7 cellular contexts compared by ENCODE assay signal in the genomic region with DNA sequence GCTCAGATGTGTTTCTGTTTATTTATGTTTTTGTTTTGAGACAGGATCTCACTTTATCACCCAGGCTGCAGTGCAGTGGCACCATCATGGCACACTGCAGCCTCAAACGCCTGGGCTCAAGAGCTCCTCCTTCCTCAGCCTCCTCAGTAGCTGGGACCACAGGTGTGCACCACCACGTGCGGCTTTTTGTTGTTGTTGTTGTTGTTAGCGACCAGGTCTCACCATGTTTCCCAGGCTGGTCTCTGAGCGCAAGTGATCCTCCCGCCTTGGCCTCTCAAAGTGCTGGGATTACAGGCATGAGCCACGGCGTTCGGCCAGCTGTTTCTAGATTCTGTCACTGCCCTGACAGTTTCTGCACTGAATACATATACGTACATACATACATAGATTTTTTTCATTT. TPM values are rescaled to one million over a fixed set of nuclear protein-coding genes. Genes with fewer than 3 reads are reported as not detected.
DNase-seq lines count a peak whose midpoint lies in the region; ATAC-seq and TF ChIP-seq lines count a peak whose summit lies in the region.
"Not testable (repeated sequence)": the region's sequence is repeated elsewhere in the genome, so short reads cannot be mapped to it uniquely, and the experiment has no call there.

No MANE protein-coding gene starts in this region.

- not testable (repeated sequence) for H3K4me1 ChIP-seq in lower lobe of right lung

- peak overlapping the region; percentile 82 for H3K27ac Mint-ChIP-seq in activated naive CD8-positive, alpha-beta T cell treated with anti-CD3 and anti-CD28 coated beads, Interleukin-2, amount 50 U/mL, for 24 hours

- TF ChIP-seq POLR2A in NB4 (IDR thresholded peaks at IDR 0.05; ENCODE audit: extremely low read depth, insufficient read length); erythroblast (IDR thresholded peaks at IDR 0.05; ENCODE audit: low read length): not testable (repeated sequence)

- H3K9me3 ChIP-seq in lower lobe of right lung, result not testable (repeated sequence)

- H3K27ac ChIP-seq in lower lobe of right lung, result not testable (repeated sequence)

- not testable (repeated sequence) for H3K27me3 Mint-ChIP-seq in activated naive CD8-positive, alpha-beta T cell treated with anti-CD3 and anti-CD28 coated beads, Interleukin-2, amount 50 U/mL, for 24 hours

- H3K9me3 Mint-ChIP-seq in activated naive CD8-positive, alpha-beta T cell treated with anti-CD3 and anti-CD28 coated beads, Interleukin-2, amount 50 U/mL, for 24 hours, result not testable (repeated sequence)

- peak overlapping the region; percentile 84 for H3K4me3 Mint-ChIP-seq in activated naive CD8-positive, alpha-beta T cell treated with anti-CD3 and anti-CD28 coated beads, Interleukin-2, amount 50 U/mL, for 24 hours

- not testable (repeated sequence) for DNase-seq in NB4 (ENCODE audit: low read depth); activated naive CD8-positive, alpha-beta T cell treated with anti-CD3 and anti-CD28 coated beads, Interleukin-2, amount 50 U/mL, for 24 hours; lower lobe of right lung; retinal pigment epithelial cell (ENCODE audit: low read depth)
- DNase-seq in SW480 (ENCODE audit: low spot score), result peak; percentile 12
- peak; percentile 22 to 25 for DNase-seq in erythroblast (lab: John Stamatoyannopoulos, UW)

- not testable (repeated sequence) for H3K27me3 ChIP-seq in lower lobe of right lung (ENCODE audit: low read depth)

- intact Hi-C loops in lower lobe of right lung (cut with DNase I), result not testable (repeated sequence)

- not testable (repeated sequence) for ATAC-seq in activated naive CD8-positive, alpha-beta T cell treated with anti-CD3 and anti-CD28 coated beads, Interleukin-2, amount 50 U/mL, for 24 hours; lower lobe of right lung

- H3K4me3 ChIP-seq in GM08714 (ENCODE audit: low read length), result peak overlapping the region; percentile 65; the same call in 1 of the 2 replicates
- H3K4me3 ChIP-seq in NB4 (ENCODE audit: low read depth, low read length), result peak overlapping the region; percentile 84
- H3K4me3 ChIP-seq in lower lobe of right lung, result peak overlapping the region; percentile 57
- peak overlapping the region; percentile 62 for H3K4me3 ChIP-seq in retinal pigment epithelial cell (ENCODE audit: low read length)

- not testable (repeated sequence) for H3K36me3 ChIP-seq in lower lobe of right lung

- H3K36me3 Mint-ChIP-seq in activated naive CD8-positive, alpha-beta T cell treated with anti-CD3 and anti-CD28 coated beads, Interleukin-2, amount 50 U/mL, for 24 hours (ENCODE audit: low read depth), result not testable (repeated sequence)

- not testable (repeated sequence) for TF ChIP-seq CTCF in NB4 (IDR thresholded peaks at IDR 0.05; ENCODE audit: low read depth, low read length); lower lobe of right lung (IDR thresholded peaks at IDR 0.05); retinal pigment epithelial cell (conservative IDR thresholded peaks at IDR 0.05; ENCODE audit: low read depth, low read length)

- peaks cover 11% of the 10 kb centered on the region for H3K4me1 Mint-ChIP-seq in activated naive CD8-positive, alpha-beta T cell treated with anti-CD3 and anti-CD28 coated beads, Interleukin-2, amount 50 U/mL, for 24 hours

RNA-seq across cellular contexts. Expression of gene ZNF713, which starts 1.1 kb away (rescaled TPM):
- 2.7 TPM for total RNA-seq in lower lobe of right lung

RNA-seq across cellular contexts. Expression of gene SEPTIN14, which starts 25.8 kb away (rescaled TPM):
- not detected for total RNA-seq in lower lobe of right lung
